Comparison of ENCODE assay signal across 17 cellular contexts in the genomic region with DNA sequence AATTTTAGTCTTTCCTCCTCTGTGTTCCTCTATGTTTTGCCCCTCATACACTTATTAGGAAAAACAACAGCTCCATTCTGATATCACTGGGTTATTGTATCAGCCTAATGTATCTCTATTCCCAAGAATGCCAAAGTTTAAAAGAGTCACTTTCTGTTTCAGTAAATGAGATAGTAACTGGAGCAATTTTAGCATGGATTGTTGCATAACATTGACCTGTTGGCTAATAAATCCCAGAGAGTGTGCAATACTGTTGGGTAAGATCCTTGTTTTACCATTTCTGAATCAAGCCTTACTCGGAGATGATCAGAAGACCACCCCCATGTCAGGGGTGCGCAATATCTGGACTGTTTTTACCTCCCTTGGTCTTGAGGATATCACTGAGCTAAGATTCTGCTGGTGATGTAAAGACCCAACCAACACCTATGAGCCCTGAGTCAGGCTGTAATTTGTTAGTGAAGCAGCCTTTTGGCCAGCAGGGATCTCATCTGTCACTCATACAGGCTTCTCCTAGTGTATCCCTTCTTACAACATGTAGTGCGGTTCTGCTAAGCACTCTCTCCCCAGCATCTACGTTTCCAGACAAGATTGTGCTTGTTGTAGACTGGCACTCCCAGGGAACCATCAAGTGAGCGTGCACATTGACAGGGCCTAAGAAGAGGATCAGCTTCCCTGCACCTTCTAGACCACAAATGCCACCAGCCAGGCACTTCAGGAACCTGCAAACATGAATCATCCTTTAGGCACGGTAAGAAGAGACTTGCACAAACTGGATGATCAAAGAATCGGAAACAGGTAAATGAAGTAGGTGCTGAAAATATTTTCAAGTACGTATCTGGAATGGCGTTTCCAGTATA. TPM values are rescaled to one million over a fixed set of nuclear protein-coding genes. Genes with fewer than 3 reads are reported as not detected.
DNase-seq lines count a peak whose midpoint lies in the region; ATAC-seq and TF ChIP-seq lines count a peak whose summit lies in the region.
"Had no signal": no experiment of that assay in that cellular context is flagged by ENCODE, and none has a peak within 500 bp of the region (broad histone marks: within the 10 kb centered on the region; RNA-seq: fewer than 3 reads in every experiment).

No MANE protein-coding gene starts in this region.

- BruUV-seq in MCF 10A (replicated peaks; lab: Mats Ljungman, UMichigan): no TSS peak

- no peak for TF ChIP-seq POLR2A in breast epithelium (IDR thresholded peaks at IDR 0.05)

- intact Hi-C loops in MCF 10A (cut with micrococcal nuclease) (no loop called here), breast epithelium (cut with DNase I; ENCODE audit: low total_unique reads) (no loop called here), upper lobe of right lung (cut with DNase I) (no loop called here)

- H3K4me1 Mint-ChIP-seq in MCF 10A (ENCODE audit: insufficient read depth, unreplicated experiment): peaks cover 13% of the 10 kb centered on the region
- H3K4me1 Mint-ChIP-seq: CD8-positive, alpha-beta memory T cell had no signal

- in situ Hi-C loops in GM13976 (cut with MboI; ENCODE audit: low sequenced_read_pairs, unreplicated experiment): loop anchor here (10.0 kb wide), 2 partner anchors 93 to 213 kb away; no protein-coding TSS in a partner anchor

- H3K36me3 ChIP-seq in breast epithelium (no peaks in the 10 kb centered on the region), upper lobe of right lung (no peaks in the 10 kb centered on the region)

- no peaks in the 10 kb centered on the region for H3K27me3 Mint-ChIP-seq in MCF 10A (ENCODE audit: insufficient read depth, unreplicated experiment)
- H3K27me3 Mint-ChIP-seq: activated naive CD8-positive, alpha-beta T cell treated with anti-CD3 and anti-CD28 coated beads for 36 hours had no signal

- no peaks in the 10 kb centered on the region for H3K9me3 Mint-ChIP-seq in MCF 10A (ENCODE audit: unreplicated experiment)
- H3K9me3 Mint-ChIP-seq: activated naive CD8-positive, alpha-beta T cell treated with anti-CD3 and anti-CD28 coated beads for 36 hours; CD8-positive, alpha-beta memory T cell had no signal

- POLR2A ChIA-PET in MCF 10A (lab: Yijun Ruan, JAX): interaction anchor here (0.6 to 1.3 kb wide), 4 partner anchors 75 to 210 kb away, joined by 3 to 7 read pairs (median 4); partner anchors contain the start of gene CNKSR3

- no peak overlapping the region for H3K27ac ChIP-seq in breast epithelium
- no peak overlapping the region for H3K27ac ChIP-seq in upper lobe of right lung

- TF ChIP-seq CTCF in MCF 10A (IDR thresholded peaks at IDR 0.05; ENCODE audit: unreplicated experiment) (no peak), breast epithelium (IDR thresholded peaks at IDR 0.05) (no peak), fibroblast of villous mesenchyme (IDR thresholded peaks at IDR 0.05; ENCODE audit: insufficient read depth, low read depth, low read length) (no peak), upper lobe of right lung (IDR thresholded peaks at IDR 0.05) (no peak), GM13976 (IDR thresholded peaks at IDR 0.05; ENCODE audit: borderline replicate concordance, control extremely low read depth, extremely low read depth, insufficient read depth, missing control alignments) (no peak)

- H3K4me1 ChIP-seq in breast epithelium: no peaks in the 10 kb centered on the region
- no peaks in the 10 kb centered on the region for H3K4me1 ChIP-seq in upper lobe of right lung

- CTCF ChIA-PET in MCF 10A (lab: Yijun Ruan, JAX): interaction anchor here (0.6 to 1.5 kb wide), 5 partner anchors 33 to 250 kb away, joined by 3 to 4 read pairs (median 3); no protein-coding TSS in a partner anchor

- DNase-seq in MCF 10A (ENCODE audit: unreplicated experiment): peak; percentile 77
- no peak for DNase-seq in breast epithelium (ENCODE audit: low spot score in 2 of 2)
- peak; percentile 70 for DNase-seq in SKM-1 treated with dmso at 0.1 percent for 144 hours (lab: John Stamatoyannopoulos, UW; ENCODE audit: unreplicated experiment)
- peak; percentile 66 for DNase-seq in fibroblast of villous mesenchyme (ENCODE audit: low read depth)
- no peak for DNase-seq in upper lobe of right lung
- no peak for DNase-seq in NCI-H146 treated with DMSO at 0.1 percent for 48 hours (lab: John Stamatoyannopoulos, UW; ENCODE audit: unreplicated experiment)
- no peak for DNase-seq in GM13976 (ENCODE audit: low spot score)
- DNase-seq: ACHN; activated CD4-positive, alpha-beta T cell treated with anti-CD3 and anti-CD28 coated beads, Interleukin-2, amount 50 U/mL, for 48 hours; activated naive CD8-positive, alpha-beta T cell treated with anti-CD3 and anti-CD28 coated beads for 36 hours; activated T-cell treated with anti-CD3 and anti-CD28 coated beads, Interleukin-2, amount 50 U/mL, for 1 hour; CD8-positive, alpha-beta memory T cell; left cardiac atrium; NCI-H1105; NCI-H2171; NCI-H748 treated with DMSO at 0.1 percent for 48 hours had no signal

- H3K4me3 Mint-ChIP-seq in MCF 10A (ENCODE audit: unreplicated experiment): peak overlapping the region; percentile 3
- H3K4me3 Mint-ChIP-seq: activated naive CD8-positive, alpha-beta T cell treated with anti-CD3 and anti-CD28 coated beads for 36 hours; CD8-positive, alpha-beta memory T cell had no signal

- H3K36me3 Mint-ChIP-seq in MCF 10A (ENCODE audit: insufficient read depth, unreplicated experiment): no peaks in the 10 kb centered on the region
- H3K36me3 Mint-ChIP-seq: activated naive CD8-positive, alpha-beta T cell treated with anti-CD3 and anti-CD28 coated beads for 36 hours; CD8-positive, alpha-beta memory T cell had no signal

- ATAC-seq in upper lobe of right lung: peak; percentile 33
- ATAC-seq in HG03175 (IDR thresholded peaks at IDR 0.05; ENCODE audit: unreplicated experiment): no peak
- ATAC-seq: left cardiac atrium had no signal

- H3K27me3 ChIP-seq in breast epithelium (no peaks in the 10 kb centered on the region), upper lobe of right lung (no peaks in the 10 kb centered on the region)

- no peak overlapping the region for H3K27ac Mint-ChIP-seq in MCF 10A (ENCODE audit: low read depth, unreplicated experiment)
- H3K27ac Mint-ChIP-seq: activated naive CD8-positive, alpha-beta T cell treated with anti-CD3 and anti-CD28 coated beads for 36 hours; CD8-positive, alpha-beta memory T cell had no signal

- H3K4me3 ChIP-seq in breast epithelium (no peak overlapping the region), fibroblast of villous mesenchyme (ENCODE audit: low read depth, low read length) (no peak overlapping the region), upper lobe of right lung (no peak overlapping the region)

- H3K9me3 ChIP-seq in breast epithelium (no peaks in the 10 kb centered on the region), upper lobe of right lung (no peaks in the 10 kb centered on the region)

RNA-seq across cellular contexts. Expression of gene IPCEF1, which starts 11.5 kb away (rescaled TPM):
- total RNA-seq in MCF 10A (2022) (not detected in 2 replicates), breast epithelium (1 to 10 TPM; 3.7 to 6.7 (median 5.6) TPM), fibroblast of villous mesenchyme (0.32 and 0.86 TPM in 2 replicates), upper lobe of right lung (8.8 TPM)

Comparison
In these comparisons a context has a peak if more than half of its experiments do, and no peak if none do; other contexts are left out.
1. DNase-seq: peak in MCF 10A (single experiment), SKM-1 treated with dmso at 0.1 percent for 144 hours (single experiment) and fibroblast of villous mesenchyme (single experiment); none in breast epithelium (0 of 2), upper lobe of right lung (single experiment), NCI-H146 treated with DMSO at 0.1 percent for 48 hours (single experiment) and GM13976 (single experiment).